ENCODE assay signal across 8 cellular contexts in the genomic region with DNA sequence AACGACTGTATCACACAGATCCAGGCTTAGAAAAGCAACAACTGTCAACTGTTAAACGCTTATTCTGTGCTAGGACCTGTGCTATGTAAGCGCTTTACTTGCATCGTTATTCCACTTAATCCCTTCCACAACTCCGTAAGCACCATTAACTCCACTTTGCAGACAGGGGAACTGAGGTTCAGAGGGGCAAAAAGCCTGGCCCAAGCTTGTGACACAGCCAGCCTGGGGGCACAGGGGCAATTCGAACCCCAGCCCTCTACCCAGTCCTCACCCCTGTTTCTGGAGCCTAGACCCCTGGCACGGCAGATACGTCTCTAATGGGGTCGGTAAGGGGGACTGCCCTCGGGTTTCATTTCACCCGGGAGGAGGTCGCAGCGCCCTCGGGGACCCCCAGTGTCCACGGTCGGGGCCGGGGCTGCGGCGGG. TPM values are rescaled to one million over a fixed set of nuclear protein-coding genes. Genes with fewer than 3 reads are reported as not detected.
DNase-seq lines count a peak whose midpoint lies in the region; ATAC-seq and TF ChIP-seq lines count a peak whose summit lies in the region.

No MANE protein-coding gene starts in this region.

- H3K36me3 ChIP-seq in DND-41 (ENCODE audit: insufficient read depth, low read length) (peaks cover 38% of the 10 kb centered on the region), thoracic aorta (no peaks in the 10 kb centered on the region)

- peak overlapping the region; percentile 65 for H3K27ac Mint-ChIP-seq in activated T-helper 2 cell treated with anti-CD3 and anti-CD28 coated beads, Interferon-gamma antibody, Interleukin-2, Interleukin-4, amounts not matched to agents 10 μg/mL and 5 μg/mL and 100 μg/mL, durations not matched to agents 14 hours and 24 hours and 36 hours

- peak overlapping the region; percentile 92 for H3K4me3 Mint-ChIP-seq in activated T-helper 2 cell treated with anti-CD3 and anti-CD28 coated beads, Interferon-gamma antibody, Interleukin-2, Interleukin-4, amounts not matched to agents 10 μg/mL and 5 μg/mL and 100 μg/mL, durations not matched to agents 14 hours and 24 hours and 36 hours (ENCODE audit: low read depth)

- peak overlapping the region; percentile 88 for H3K4me2 ChIP-seq in DND-41 (ENCODE audit: insufficient read depth, low read length)

- H3K4me1 Mint-ChIP-seq in activated T-helper 2 cell treated with anti-CD3 and anti-CD28 coated beads, Interferon-gamma antibody, Interleukin-2, Interleukin-4, amounts not matched to agents 10 μg/mL and 5 μg/mL and 100 μg/mL, durations not matched to agents 14 hours and 24 hours and 36 hours (ENCODE audit: low read depth) = peaks cover 26% of the 10 kb centered on the region

- TF ChIP-seq CTCF in DND-41 (IDR thresholded peaks at IDR 0.05; ENCODE audit: borderline replicate concordance, extremely low read depth, low read length, poor library complexity, severe bottlenecking) (no peak), thoracic aorta (IDR thresholded peaks at IDR 0.05) (no peak)

- H3K27me3 ChIP-seq in DND-41 (ENCODE audit: insufficient read depth, low read length, poor library complexity) = no peaks in the 10 kb centered on the region
- H3K27me3 ChIP-seq in thoracic aorta (replicated peaks; ENCODE audit: insufficient read depth) = no peaks in the 10 kb centered on the region

- H3K27ac ChIP-seq in DND-41 (ENCODE audit: low read length) = peak overlapping the region; percentile 77
- H3K27ac ChIP-seq in thoracic aorta = peak overlapping the region; percentile 96 to 97

- no peaks in the 10 kb centered on the region for H3K9me3 Mint-ChIP-seq in activated T-helper 2 cell treated with anti-CD3 and anti-CD28 coated beads, Interferon-gamma antibody, Interleukin-2, Interleukin-4, amounts not matched to agents 10 μg/mL and 5 μg/mL and 100 μg/mL, durations not matched to agents 14 hours and 24 hours and 36 hours

- ATAC-seq in DND-41 (ENCODE audit: insufficient read depth, low read depth) (peak; percentile 39), HG02970 (IDR thresholded peaks at IDR 0.05; ENCODE audit: low FRiP score, unreplicated experiment) (peak; percentile 12), thoracic aorta (ENCODE audit: insufficient number of reproducible peaks, low FRiP score, low read depth) (no peak), GM21737 (IDR thresholded peaks at IDR 0.05; ENCODE audit: unreplicated experiment) (no peak)

- H3K9ac ChIP-seq in DND-41 (ENCODE audit: low read depth, low read length) = peak overlapping the region; percentile 84

- H3K79me2 ChIP-seq in DND-41 (ENCODE audit: insufficient read depth, low read length) = peaks cover 46% of the 10 kb centered on the region

- H2AFZ ChIP-seq in DND-41 (ENCODE audit: low read depth, low read length) = peak overlapping the region; percentile 82

- 0 out of 2 replicates have a peak, but pooled peaks cover 4% of the 10 kb centered on the region for H4K20me1 ChIP-seq in DND-41 (ENCODE audit: insufficient read depth, low read length)

- H3K4me3 ChIP-seq in DND-41 (ENCODE audit: low read depth in 1 of 2, low read length in 2 of 2) (peak overlapping the region; percentile 91 to 93), iPS-18c (ENCODE audit: insufficient read depth, low read depth, low read length) (peak overlapping the region; percentile 86), thoracic aorta (peak overlapping the region; percentile 81)

- H3K4me1 ChIP-seq in DND-41 (ENCODE audit: insufficient read depth, low read length) = peaks cover 47% of the 10 kb centered on the region
- H3K4me1 ChIP-seq in thoracic aorta (ENCODE audit: control insufficient read depth in 1 of 2, low read depth in 2 of 2) = peaks cover 3 to 35% of the 10 kb centered on the region in 2 donors

- DNase-seq in DND-41 (no peak), thoracic aorta (ENCODE audit: low spot score) (no peak), UCSD-AML1 (lab: John Stamatoyannopoulos, UW; ENCODE audit: unreplicated experiment) (no peak)
- no peak for DNase-seq in activated T-helper 2 cell treated with anti-CD3 and anti-CD28 coated beads, Interferon-gamma antibody, Interleukin-2, Interleukin-4, amounts not matched to agents 10 μg/mL and 5 μg/mL and 100 μg/mL, durations not matched to agents 14 hours and 24 hours and 36 hours (ENCODE audit: low spot score)
- DNase-seq in activated CD4-positive, CD25-positive, alpha-beta regulatory T cell treated with anti-CD3 and anti-CD28 coated beads, Interleukin-2, amount 50 U/mL, for 72 hours = no peak

- H3K36me3 Mint-ChIP-seq in activated T-helper 2 cell treated with anti-CD3 and anti-CD28 coated beads, Interferon-gamma antibody, Interleukin-2, Interleukin-4, amounts not matched to agents 10 μg/mL and 5 μg/mL and 100 μg/mL, durations not matched to agents 14 hours and 24 hours and 36 hours (ENCODE audit: low read depth) = peaks cover 19% of the 10 kb centered on the region

- H3K27me3 Mint-ChIP-seq in activated T-helper 2 cell treated with anti-CD3 and anti-CD28 coated beads, Interferon-gamma antibody, Interleukin-2, Interleukin-4, amounts not matched to agents 10 μg/mL and 5 μg/mL and 100 μg/mL, durations not matched to agents 14 hours and 24 hours and 36 hours (ENCODE audit: low read depth) = no peaks in the 10 kb centered on the region

- H3K9me3 ChIP-seq in DND-41 (ENCODE audit: insufficient read depth, low read length, severe bottlenecking) = no peaks in the 10 kb centered on the region
- peaks cover 2% of the 10 kb centered on the region for H3K9me3 ChIP-seq in iPS-18c (ENCODE audit: control insufficient read depth, insufficient read depth, low read length)
- no peaks in the 10 kb centered on the region for H3K9me3 ChIP-seq in thoracic aorta

- intact Hi-C loops in activated T-helper 2 cell treated with anti-CD3 and anti-CD28 coated beads, Interferon-gamma antibody, Interleukin-2, Interleukin-4, amounts not matched to agents 10 μg/mL and 5 μg/mL and 100 μg/mL, durations not matched to agents 14 hours and 24 hours and 36 hours (cut with micrococcal nuclease) = loop anchor here (2.0 kb wide), 1 partner anchor 26 kb away; the partner anchor contains the start of gene NDRG3

RNA-seq across cellular contexts. Expression of gene DSN1, which starts 0.4 kb away (rescaled TPM):
- total RNA-seq in activated T-helper 2 cell treated with anti-CD3 and anti-CD28 coated beads, Interferon-gamma antibody, Interleukin-2, Interleukin-4, amounts not matched to agents 10 μg/mL and 5 μg/mL and 100 μg/mL, durations not matched to agents 14 hours and 24 hours and 36 hours = 24.0 and 28.6 TPM in 2 replicates
- total RNA-seq in thoracic aorta = 1 to 10 TPM; 5.6 to 6.1 TPM

RNA-seq across cellular contexts. Expression of gene NDRG3, which starts 27.2 kb away (rescaled TPM):
- total RNA-seq in activated T-helper 2 cell treated with anti-CD3 and anti-CD28 coated beads, Interferon-gamma antibody, Interleukin-2, Interleukin-4, amounts not matched to agents 10 μg/mL and 5 μg/mL and 100 μg/mL, durations not matched to agents 14 hours and 24 hours and 36 hours = 26.0 and 26.8 TPM in 2 replicates
- total RNA-seq in thoracic aorta = 10 to 100 TPM; 50.9 to 57.7 TPM

Comparison
In these comparisons a context has a peak if more than half of its experiments do, and no peak if none do; other contexts are left out.
1. ATAC-seq: peak in DND-41 (single experiment) and HG02970 (single experiment); none in thoracic aorta (single experiment) and GM21737 (single experiment).
2. Peak in every context shown above with its lines, with median percentiles within 50 percentile points of each other: H3K4me3 ChIP-seq.